ENCODE assay signal across 8 cellular contexts in the genomic region with DNA sequence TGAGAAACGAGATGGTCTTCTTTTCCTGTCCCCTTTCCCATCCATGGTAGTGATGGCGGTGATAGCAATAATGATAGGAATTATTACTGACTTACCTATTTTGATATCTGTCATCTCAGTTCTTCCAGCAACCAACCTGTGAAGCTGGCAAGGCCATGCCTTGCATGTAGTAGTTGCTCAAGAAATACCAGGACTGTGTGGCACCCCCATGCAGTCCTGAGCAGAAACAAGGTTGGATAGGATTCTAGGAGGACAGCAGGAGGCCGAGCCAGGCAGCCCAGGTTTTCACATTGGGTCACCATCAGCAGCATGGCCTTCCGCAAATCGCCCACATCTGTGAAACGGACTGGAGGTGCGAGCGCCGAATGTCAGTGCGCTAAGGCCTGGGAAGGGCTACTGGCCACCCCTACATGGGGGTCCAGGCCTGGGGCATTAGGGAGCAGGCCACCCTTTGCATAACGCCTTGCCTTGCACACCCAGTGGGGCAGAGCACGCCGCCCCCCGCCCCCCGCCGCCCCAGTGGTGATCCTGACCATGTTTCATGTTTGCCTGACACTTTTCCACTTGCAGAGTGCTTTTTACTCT. TPM values are rescaled to one million over a fixed set of nuclear protein-coding genes. Genes with fewer than 3 reads are reported as not detected.
A peak's percentile ranks its signal among the peaks of the same experiment; 100 is the strongest.
DNase-seq lines count a peak whose midpoint lies in the region; ATAC-seq and TF ChIP-seq lines count a peak whose summit lies in the region.

No MANE protein-coding gene starts in this region.

- no peaks in the 10 kb centered on the region for H3K9me3 Mint-ChIP-seq in chondrocyte (ENCODE audit: low read depth)
- no peaks in the 10 kb centered on the region for H3K9me3 Mint-ChIP-seq in natural killer cell

- H3K4me3 Mint-ChIP-seq in chondrocyte (ENCODE audit: unreplicated experiment) (peak overlapping the region; percentile 35), natural killer cell (peak overlapping the region; percentile 97)

- intact Hi-C loops in natural killer cell (cut with micrococcal nuclease): loop anchor here (1.0 to 5.0 kb wide), 5 partner anchors 9 to 239 kb away; a partner anchor contains a TSS

- peak; percentile 12 for DNase-seq in stimulated activated CD4-positive, alpha-beta T cell treated with anti-CD3 and anti-CD28 coated beads, Interleukin-15, amount 100 ng/mL, for 24 hours
- DNase-seq in stimulated activated CD4-positive, alpha-beta T cell treated with anti-CD3 and anti-CD28 coated beads, Interleukin-2, amount 100 ng/mL, for 48 hours: no peak
- DNase-seq in chondrocyte (ENCODE audit: low spot score) (peak; percentile 61), natural killer cell (no peak), NCI-H2171 treated with DMSO at 0.1 percent for 48 hours (lab: John Stamatoyannopoulos, UW) (no peak), hepatic stellate cell (ENCODE audit: low spot score) (no peak), NCI-H524 treated with DMSO at 0.1 percent for 48 hours (lab: John Stamatoyannopoulos, UW) (no peak), NCI-H2107 (lab: John Stamatoyannopoulos, UW) (no peak)

- H3K27me3 Mint-ChIP-seq in chondrocyte (ENCODE audit: low read depth): no peaks in the 10 kb centered on the region
- H3K27me3 Mint-ChIP-seq in natural killer cell (ENCODE audit: low read depth in 2 of 2): no peaks in the 10 kb centered on the region

- H3K36me3 Mint-ChIP-seq in chondrocyte (ENCODE audit: low read depth): no peaks in the 10 kb centered on the region
- no peaks in the 10 kb centered on the region for H3K36me3 Mint-ChIP-seq in natural killer cell

- H3K4me1 Mint-ChIP-seq in chondrocyte (ENCODE audit: low read depth) (peaks cover 57% of the 10 kb centered on the region), natural killer cell (peaks cover 65 to 77% of the 10 kb centered on the region in 2 donors)

- TF ChIP-seq CTCF in chondrocyte (IDR thresholded peaks at IDR 0.05): no peak
- TF ChIP-seq CTCF in natural killer cell (IDR thresholded peaks at IDR 0.05): no peak

- H3K27ac Mint-ChIP-seq in chondrocyte (ENCODE audit: unreplicated experiment): peak overlapping the region; percentile 2
- H3K27ac Mint-ChIP-seq in natural killer cell: peak overlapping the region; percentile 96 to 97

- ATAC-seq in natural killer cell: no peak

RNA-seq across cellular contexts. Expression of a gene that starts 2.5 kb away (rescaled TPM):
- 34.0 to 38.3 TPM (median 36.1 TPM) in 3 replicates for total RNA-seq in chondrocyte
- 100 to 1,000 TPM; 390 to 482 (median 441) TPM for total RNA-seq in natural killer cell

RNA-seq across cellular contexts. Expression of a gene that starts 20.3 kb away (rescaled TPM):
- 40.0 to 51.8 TPM (median 47.8 TPM) in 3 replicates for total RNA-seq in chondrocyte
- 100 to 1,000 TPM; 212 to 316 (median 231) TPM for total RNA-seq in natural killer cell

RNA-seq across cellular contexts. Expression of a gene that starts 34.6 kb away (rescaled TPM):
- total RNA-seq in chondrocyte (19.8 to 30.0 TPM (median 28.4 TPM) in 3 replicates), natural killer cell (10 to 100 TPM; 34.3 to 42.7 (median 38.1) TPM)

Comparison
In these comparisons a context has a peak if more than half of its experiments do, and no peak if none do; other contexts are left out.
1. DNase-seq: peak in stimulated activated CD4-positive, alpha-beta T cell treated with anti-CD3 and anti-CD28 coated beads, Interleukin-15, amount 100 ng/mL, for 24 hours (single experiment) and chondrocyte (single experiment); none in stimulated activated CD4-positive, alpha-beta T cell treated with anti-CD3 and anti-CD28 coated beads, Interleukin-2, amount 100 ng/mL, for 48 hours (0 of 2), natural killer cell (single experiment), NCI-H2171 treated with DMSO at 0.1 percent for 48 hours (single experiment), hepatic stellate cell (single experiment), NCI-H524 treated with DMSO at 0.1 percent for 48 hours (single experiment) and NCI-H2107 (single experiment).